Comparison of ENCODE assay signal across 16 cellular contexts in the genomic region with DNA sequence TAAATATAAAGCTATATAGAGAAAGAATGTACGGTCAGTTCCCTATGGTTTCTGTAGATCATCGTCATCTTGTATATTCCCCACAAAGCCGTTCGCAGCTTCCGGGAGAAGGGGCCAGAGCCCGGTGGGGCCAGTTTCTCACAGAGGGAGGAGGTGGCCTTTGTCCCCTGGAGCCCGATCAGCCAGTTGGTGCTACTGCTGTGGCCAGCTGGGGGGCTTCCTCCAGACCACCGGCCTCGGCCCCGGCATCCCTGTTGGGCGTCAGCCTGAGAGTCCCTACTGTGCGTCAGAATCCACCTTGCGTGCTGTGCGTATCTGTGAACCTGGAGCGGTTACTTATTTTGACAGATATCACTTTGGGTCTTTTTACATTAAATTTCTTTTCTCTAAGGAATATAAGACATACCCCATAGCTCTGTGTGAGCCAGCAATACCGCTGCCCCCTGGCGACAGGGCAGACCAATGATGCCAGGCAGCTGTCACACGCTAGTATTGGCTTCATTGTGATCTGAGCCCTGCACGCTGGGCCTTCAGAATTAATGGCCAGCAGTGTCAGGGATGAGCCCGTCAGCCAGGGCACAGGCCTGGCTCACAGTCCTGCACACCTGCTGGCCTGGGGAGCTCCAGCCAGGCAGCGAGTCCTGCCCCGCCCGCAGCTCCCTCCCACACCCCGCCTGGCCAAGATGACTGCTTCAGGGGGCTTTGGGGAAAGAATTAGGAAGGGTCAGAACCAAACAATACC.
DNase-seq lines count a peak whose midpoint lies in the region; ATAC-seq, FAIRE-seq and TF ChIP-seq lines count a peak whose summit lies in the region.
"Had no signal": no experiment of that assay in that cellular context is flagged by ENCODE, and none has a peak within 500 bp of the region (broad histone marks: within the 10 kb centered on the region; RNA-seq: fewer than 3 reads in every experiment).

No MANE protein-coding gene starts in this region.

- DNase-seq in SHP77 (lab: John Stamatoyannopoulos, UW): peak; percentile 22 to 58
- DNase-seq in SHP77 treated with DMSO at 0.1 percent for 48 hours (lab: John Stamatoyannopoulos, UW): no peak
- DNase-seq in endothelial cell of umbilical vein (ENCODE audit: low read depth, low spot score): no peak
- DNase-seq in sciatic nerve (ENCODE audit: low spot score): peak; percentile 38
- no peak for DNase-seq in kidney tubule cell (ENCODE audit: low spot score)
- no peak for DNase-seq in MV-4-11 (lab: John Stamatoyannopoulos, UW)
- no peak for DNase-seq in substantia nigra (lab: John Stamatoyannopoulos, UW)
- DNase-seq: COR-L47; GF-D8; NCI-H1694 treated with DMSO at 0.1 percent for 48 hours; NCI-H526 treated with DMSO at 0.1 percent for 48 hours; retina; RPMI8226; stimulated activated CD4-positive, alpha-beta T cell treated with anti-CD3 and anti-CD28 coated beads, Interleukin-4, amount 100 ng/mL, for 24 hours had no signal

- peak; percentile 9 for ATAC-seq in sciatic nerve

- H4K20me1 ChIP-seq in Loucy (ENCODE audit: insufficient read depth, low read length, poor library complexity, severe bottlenecking) (no peaks in the 10 kb centered on the region), endothelial cell of umbilical vein (replicated peaks; ENCODE audit: control insufficient read depth, extremely low read depth, insufficient read depth, low read length) (no peaks in the 10 kb centered on the region)

- no peak overlapping the region for H2AFZ ChIP-seq in Loucy (ENCODE audit: low read length)
- no peak overlapping the region for H2AFZ ChIP-seq in endothelial cell of umbilical vein (ENCODE audit: low read depth, low read length)

- H3K27ac ChIP-seq in endothelial cell of umbilical vein (ENCODE audit: insufficient read depth, low read depth, low read length) (no peak overlapping the region), substantia nigra (ENCODE audit: low read depth, low read length, poor library complexity, severe bottlenecking) (no peak overlapping the region)

- H3F3A ChIP-seq in Loucy (ENCODE audit: low read depth): peaks cover 22% of the 10 kb centered on the region

- POLR2A ChIA-PET in endothelial cell of umbilical vein (lab: Charles Lee): no interaction called here

- H3K9me2 ChIP-seq in Loucy (replicated peaks; ENCODE audit: low read depth, low read length): no peaks in the 10 kb centered on the region

- BruUV-seq in endothelial cell of umbilical vein (replicated peaks; lab: Mats Ljungman, UMichigan): TSS peak; percentile 24

- no peaks in the 10 kb centered on the region for H3K9me3 ChIP-seq in Loucy (ENCODE audit: insufficient read depth, low read depth, low read length)
- no peaks in the 10 kb centered on the region for H3K9me3 ChIP-seq in endothelial cell of umbilical vein (replicated peaks; ENCODE audit: control insufficient read depth, insufficient read depth, low read length)

- intact Hi-C loops in endothelial cell of umbilical vein (cut with micrococcal nuclease) (no loop called here), sciatic nerve (cut with DNase I) (no loop called here)

- peak; percentile 30 for TF ChIP-seq CTCF in Loucy (conservative IDR thresholded peaks at IDR 0.05; ENCODE audit: low read length)
- TF ChIP-seq CTCF in endothelial cell of umbilical vein (IDR thresholded peaks at IDR 0.05; ENCODE audit: extremely low read depth in 1 of 2, insufficient read depth in 1 of 2, low read depth in 1 of 2, low read length in 2 of 2): no peak

- peaks cover 61% of the 10 kb centered on the region for H3K36me3 ChIP-seq in Loucy (ENCODE audit: insufficient read depth, low read length)
- H3K36me3 ChIP-seq in endothelial cell of umbilical vein (ENCODE audit: control insufficient read depth in 2 of 2, extremely low read depth in 1 of 2, insufficient read depth in 2 of 2, low read length in 2 of 2): peaks cover 0 to 5% of the 10 kb centered on the region in 2 experiments

- H3K4me1 ChIP-seq in Loucy (ENCODE audit: insufficient read depth, low read length, poor library complexity, severe bottlenecking) (peaks cover 85% of the 10 kb centered on the region), endothelial cell of umbilical vein (ENCODE audit: control insufficient read depth, extremely low read depth, insufficient read depth, low read length) (peaks cover 5% of the 10 kb centered on the region)

- peak overlapping the region; percentile 71 for H3K4me2 ChIP-seq in Loucy (ENCODE audit: low read depth, low read length, poor library complexity, severe bottlenecking)
- no peak overlapping the region for H3K4me2 ChIP-seq in endothelial cell of umbilical vein (ENCODE audit: insufficient read depth, low read length)

- peak overlapping the region; percentile 58 for H3K4me3 ChIP-seq in Loucy (ENCODE audit: low read length, poor library complexity, severe bottlenecking)
- H3K4me3 ChIP-seq in endothelial cell of umbilical vein (replicated peaks in 1 of 3; ENCODE audit: insufficient read depth in 1 of 3, low read depth in 1 of 3, low read length in 3 of 3): no peak overlapping the region

- no peaks in the 10 kb centered on the region for H3K27me3 ChIP-seq in Loucy (ENCODE audit: insufficient read depth, low read length, poor library complexity, severe bottlenecking)
- H3K27me3 ChIP-seq in endothelial cell of umbilical vein (ENCODE audit: control insufficient read depth in 2 of 2, insufficient read depth in 2 of 2, low read length in 2 of 2): no peaks in the 10 kb centered on the region

- H3K9ac ChIP-seq in Loucy (ENCODE audit: low read depth, low read length, poor library complexity, severe bottlenecking) (peak overlapping the region; percentile 84), endothelial cell of umbilical vein (replicated peaks; ENCODE audit: extremely low read depth, insufficient read depth, low read length) (no peak overlapping the region)

- dilution Hi-C loops in endothelial cell of umbilical vein (cut with MboI; ENCODE audit: extremely low pct_ligation_motif_present, low sequenced_read_pairs): no loop called here

- FAIRE-seq in endothelial cell of umbilical vein (lab: Jason Lieb, UNC): no peak
- FAIRE-seq: A204.1 had no signal

- no peak for TF ChIP-seq POLR2A in endothelial cell of umbilical vein (IDR thresholded peaks at IDR 0.05; ENCODE audit: low read depth, low read length)

- no peaks in the 10 kb centered on the region for H3K9me1 ChIP-seq in endothelial cell of umbilical vein (replicated peaks; ENCODE audit: control insufficient read depth, extremely low read depth, insufficient read depth, low read length)

- CTCF ChIA-PET in endothelial cell of umbilical vein (lab: Charles Lee): no interaction called here

- peaks cover 52% of the 10 kb centered on the region; the same call in 1 of the 2 replicates for H3K79me2 ChIP-seq in Loucy (ENCODE audit: insufficient read depth, low read length)
- H3K79me2 ChIP-seq in endothelial cell of umbilical vein (ENCODE audit: control insufficient read depth, insufficient read depth, low read length): no peaks in the 10 kb centered on the region

TF ChIP-seq in endothelial cell of umbilical vein, 7 proteins besides CTCF, POLR2A, EP300 and RAD21:
- TF ChIP-seq GATA2 (IDR thresholded peaks at IDR 0.05; ENCODE audit: insufficient read depth, insufficient read length, low read depth, low read length) (no peak), JUN (IDR thresholded peaks at IDR 0.05; ENCODE audit: borderline replicate concordance, insufficient read depth, insufficient read length, low read depth) (no peak), MYC (IDR thresholded peaks at IDR 0.05; ENCODE audit: low read depth, low read length) (no peak), EZH2 (IDR thresholded peaks at IDR 0.05; ENCODE audit: borderline replicate concordance, low read depth, low read length, severe bottlenecking) (no peak), POLR2AphosphoS5 (IDR thresholded peaks at IDR 0.05; ENCODE audit: insufficient read depth, low read depth, low read length) (no peak), FOS (IDR thresholded peaks at IDR 0.05; ENCODE audit: borderline replicate concordance, insufficient read depth, low read length) (no peak)
- TF ChIP-seq, protein P1, sequence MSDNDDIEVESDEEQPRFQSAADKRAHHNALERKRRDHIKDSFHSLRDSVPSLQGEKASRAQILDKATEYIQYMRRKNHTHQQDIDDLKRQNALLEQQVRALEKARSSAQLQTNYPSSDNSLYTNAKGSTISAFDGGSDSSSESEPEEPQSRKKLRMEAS (IDR thresholded peaks at IDR 0.05; ENCODE audit: insufficient read depth, insufficient read length): no peak

Comparison
In these comparisons a context has a peak if more than half of its experiments do, and no peak if none do; other contexts are left out.
1. DNase-seq: peak in SHP77 (2 of 2) and sciatic nerve (single experiment); none in SHP77 treated with DMSO at 0.1 percent for 48 hours (single experiment), endothelial cell of umbilical vein (single experiment), kidney tubule cell (single experiment), MV-4-11 (single experiment) and substantia nigra (0 of 49).